1 cellular context compared by ENCODE assay signal in genomic region chr3:52154135-52155094, GRCh38.
TF ChIP-seq lines count a peak whose summit lies in the region.

POC1A (minus strand) TSS chr3:52154423; CDS start chr3:52154372, 51 bp downstream.

TF ChIP-seq in K562, 482 proteins besides CTCF, POLR2A, EP300 and RAD21 (continued from another document and continues in another):
- TF ChIP-seq BRF2 (IDR thresholded peaks at IDR 0.05; ENCODE audit: borderline replicate concordance, insufficient read depth, insufficient read length) (no peak), NFIC (IDR thresholded peaks at IDR 0.05) (peak; percentile 32), CTBP1 (IDR thresholded peaks at IDR 0.05; ENCODE audit: borderline replicate concordance) (peak; percentile 88), TFE3 (CRISPR knock-in tag; IDR thresholded peaks at IDR 0.05) (no peak), CLOCK (CRISPR knock-in tag; IDR thresholded peaks at IDR 0.05; ENCODE audit: borderline replicate concordance) (no peak), NFYB (IDR thresholded peaks at IDR 0.05; ENCODE audit: extremely low read depth, insufficient read length) (peak; percentile 37), ZBTB34 (CRISPR knock-in tag; IDR thresholded peaks at IDR 0.05) (no peak), ZNF589 (CRISPR knock-in tag; IDR thresholded peaks at IDR 0.05; ENCODE audit: low read depth) (peak; percentile 57; the same call in 1 of the 2 replicates), RBFOX2 (IDR thresholded peaks at IDR 0.05; ENCODE audit: low read depth, low read length) (peak; percentile 87), E2F4 (CRISPR knock-in tag; IDR thresholded peaks at IDR 0.05; ENCODE audit: low read depth) (peak; percentile 95), ZNF280A (IDR thresholded peaks at IDR 0.05; ENCODE audit: low read depth, partially characterized antibody) (no peak), CCNT2 (IDR thresholded peaks at IDR 0.05; ENCODE audit: borderline replicate concordance, extremely low read depth, insufficient read length, low read depth, low read length) (no peak), TFAM (CRISPR knock-in tag; conservative IDR thresholded peaks at IDR 0.05) (no peak), NEUROD1 (IDR thresholded peaks at IDR 0.05; ENCODE audit: borderline replicate concordance, low read depth, low read length, partially characterized antibody) (peak; percentile 59), KLF1 (tag; IDR thresholded peaks at IDR 0.05) (0 out of 2 replicates have a peak, but pooled peaks have one; percentile 44), SNRNP70 (optimal IDR thresholded peaks at IDR 0.05; ENCODE audit: low read depth, low read length) (no peak), BRD4 (IDR thresholded peaks at IDR 0.05) (no peak), ZNF592 (IDR thresholded peaks at IDR 0.05) (0 out of 2 replicates have a peak, but pooled peaks have one; percentile 34), HNRNPLL (IDR thresholded peaks at IDR 0.05; ENCODE audit: low read depth, low read length, poor library complexity, severe bottlenecking) (peak; percentile 83), ZNF347 (CRISPR knock-in tag; IDR thresholded peaks at IDR 0.05; ENCODE audit: low read depth) (no peak), ZFP30 (CRISPR knock-in tag; IDR thresholded peaks at IDR 0.05; ENCODE audit: borderline replicate concordance) (no peak), ESRRB (CRISPR knock-in tag; IDR thresholded peaks at IDR 0.05; ENCODE audit: borderline replicate concordance) (no peak), IFI16 (CRISPR knock-in tag; IDR thresholded peaks at IDR 0.05) (no peak), FUS (optimal IDR thresholded peaks at IDR 0.05; ENCODE audit: low read depth, low read length) (no peak), NR1H2 (CRISPR knock-in tag; IDR thresholded peaks at IDR 0.05) (no peak), XRCC5 (IDR thresholded peaks at IDR 0.05; ENCODE audit: low read depth, low read length) (no peak), BHLHE40 (IDR thresholded peaks at IDR 0.05; ENCODE audit: low read length) (no peak; the same call in 1 of the 2 replicates), RFX5 (IDR thresholded peaks at IDR 0.05; ENCODE audit: low read depth, low read length) (no peak), OTX1 (CRISPR knock-in tag; IDR thresholded peaks at IDR 0.05) (no peak), ZC3H11A (IDR thresholded peaks at IDR 0.05; ENCODE audit: low read depth, low read length) (no peak), ARID1B (IDR thresholded peaks at IDR 0.05) (no peak), ZC3H4 (CRISPR knock-in tag; IDR thresholded peaks at IDR 0.05; ENCODE audit: borderline replicate concordance) (no peak), NONO (IDR thresholded peaks at IDR 0.05; ENCODE audit: low read depth in 2 of 2, low read length in 1 of 2) (0 out of 4 replicates have a peak, but pooled peaks of 1 of the 2 experiments have one; percentile 22), ZBTB1 (CRISPR knock-in tag; IDR thresholded peaks at IDR 0.05; ENCODE audit: borderline replicate concordance, low read depth) (no peak; the same call in 1 of the 2 replicates), SMARCB1 (IDR thresholded peaks at IDR 0.05; ENCODE audit: insufficient read length, low read depth) (no peak), ZNF232 (CRISPR knock-in tag; IDR thresholded peaks at IDR 0.05) (no peak), ZNF449 (CRISPR knock-in tag; IDR thresholded peaks at IDR 0.05) (no peak), USF2 (CRISPR knock-in tag; IDR thresholded peaks at IDR 0.05) (peak; percentile 77), TBP (optimal IDR thresholded peaks at IDR 0.05; ENCODE audit: low read depth, low read length) (peak; percentile 45), ZBTB49 (CRISPR knock-in tag; IDR thresholded peaks at IDR 0.05; ENCODE audit: borderline replicate concordance) (no peak), NFATC3 (IDR thresholded peaks at IDR 0.05) (no peak), ZNF445 (CRISPR knock-in tag; IDR thresholded peaks at IDR 0.05; ENCODE audit: low read depth) (no peak), ZNF766 (CRISPR knock-in tag; conservative IDR thresholded peaks at IDR 0.05) (no peak), JUNB (CRISPR knock-in tag; conservative IDR thresholded peaks at IDR 0.05) (no peak), HDAC3 (IDR thresholded peaks at IDR 0.05; ENCODE audit: borderline replicate concordance, partially characterized antibody) (no peak), NFIX (CRISPR knock-in tag; IDR thresholded peaks at IDR 0.05; ENCODE audit: low read depth) (no peak), CAMTA2 (CRISPR knock-in tag; conservative IDR thresholded peaks at IDR 0.05) (no peak), HDAC8 (tag; IDR thresholded peaks at IDR 0.05) (no peak)
